1 cellular context compared by ENCODE assay signal in the genomic region with DNA sequence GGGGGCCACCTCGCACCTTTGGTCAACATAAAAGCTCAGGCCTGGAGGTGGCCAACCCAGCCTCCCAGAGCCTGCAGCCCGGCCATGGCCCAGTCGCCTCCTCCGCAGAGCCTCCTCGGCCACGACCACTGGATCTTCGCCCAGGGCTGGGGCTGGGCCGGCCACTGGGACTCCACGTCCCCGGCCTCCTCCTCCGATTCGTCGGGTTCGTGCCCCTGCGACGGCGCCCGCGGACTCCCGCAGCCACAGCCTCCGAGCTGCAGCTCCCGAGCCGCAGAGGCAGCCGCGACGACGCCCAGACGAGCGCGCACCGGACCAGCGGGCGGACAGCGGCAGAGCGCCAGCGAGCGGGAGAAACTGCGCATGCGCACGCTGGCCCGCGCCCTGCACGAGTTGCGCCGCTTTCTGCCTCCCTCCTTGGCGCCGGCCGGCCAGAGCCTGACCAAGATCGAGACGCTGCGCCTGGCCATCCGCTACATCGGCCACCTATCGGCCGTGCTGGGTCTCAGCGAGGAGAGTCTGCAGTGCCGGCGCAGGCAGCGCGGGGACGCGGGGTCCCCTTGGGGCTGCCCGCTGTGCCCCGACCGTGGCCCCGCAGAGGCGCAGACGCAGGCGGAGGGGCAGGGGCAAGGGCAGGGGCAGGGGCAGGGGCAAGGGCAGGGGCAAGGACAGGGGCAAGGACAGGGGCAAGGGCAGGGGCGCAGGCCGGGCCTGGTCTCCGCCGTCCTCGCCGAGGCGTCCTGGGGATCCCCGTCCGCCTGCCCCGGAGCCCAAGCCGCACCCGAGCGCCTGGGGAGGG.
TF ChIP-seq lines count a peak whose summit lies in the region.

A gene with protein sequence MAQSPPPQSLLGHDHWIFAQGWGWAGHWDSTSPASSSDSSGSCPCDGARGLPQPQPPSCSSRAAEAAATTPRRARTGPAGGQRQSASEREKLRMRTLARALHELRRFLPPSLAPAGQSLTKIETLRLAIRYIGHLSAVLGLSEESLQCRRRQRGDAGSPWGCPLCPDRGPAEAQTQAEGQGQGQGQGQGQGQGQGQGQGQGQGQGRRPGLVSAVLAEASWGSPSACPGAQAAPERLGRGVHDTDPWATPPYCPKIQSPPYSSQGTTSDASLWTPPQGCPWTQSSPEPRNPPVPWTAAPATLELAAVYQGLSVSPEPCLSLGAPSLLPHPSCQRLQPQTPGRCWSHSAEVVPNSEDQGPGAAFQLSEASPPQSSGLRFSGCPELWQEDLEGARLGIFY (plus strand): TSS at position 59 of the 799 bp plus-strand sequence. CDS start 26 bp downstream, at position 85.

TF ChIP-seq in K562, 482 proteins besides CTCF, POLR2A, EP300 and RAD21 (continued from another document and continues in another):
- TF ChIP-seq DEAF1 (CRISPR knock-in tag; IDR thresholded peaks at IDR 0.05) (no peak), ZBTB17 (CRISPR knock-in tag; IDR thresholded peaks at IDR 0.05) (0 out of 2 replicates have a peak, but pooled peaks have one; percentile 22), ZNF79 (CRISPR knock-in tag; IDR thresholded peaks at IDR 0.05; ENCODE audit: low read depth) (no peak), GATAD2A (IDR thresholded peaks at IDR 0.05) (no peak), E2F1 (CRISPR knock-in tag; IDR thresholded peaks at IDR 0.05) (peak; percentile 80; the same call in 1 of the 2 replicates), HDAC1 (IDR thresholded peaks at IDR 0.05) (no peak), POLR2H (tag; IDR thresholded peaks at IDR 0.05; ENCODE audit: low read depth) (no peak), LARP7 (IDR thresholded peaks at IDR 0.05) (no peak), CEBPG (CRISPR knock-in tag; IDR thresholded peaks at IDR 0.05) (peak; percentile 31; the same call in 1 of the 2 replicates), CEBPG (tag; conservative IDR thresholded peaks at IDR 0.05 in 1 of 2, IDR thresholded peaks at IDR 0.05 in 1 of 2) (no peak), ZNF717 (CRISPR knock-in tag; IDR thresholded peaks at IDR 0.05) (no peak), NFXL1 (CRISPR knock-in tag; IDR thresholded peaks at IDR 0.05) (no peak), ZNF239 (CRISPR knock-in tag; IDR thresholded peaks at IDR 0.05) (no peak), RBM14 (IDR thresholded peaks at IDR 0.05; ENCODE audit: borderline replicate concordance, insufficient read depth, low read depth, low read length) (no peak), MAZ (CRISPR knock-in tag; conservative IDR thresholded peaks at IDR 0.05 in 1 of 2, IDR thresholded peaks at IDR 0.05 in 1 of 2) (peak in 1 of 2 experiments; percentile 21; a peak in 1 of 4 replicates), SP1 (CRISPR knock-in tag; IDR thresholded peaks at IDR 0.05) (no peak), NCOA6 (IDR thresholded peaks at IDR 0.05) (peak; percentile 86), CBX8 (IDR thresholded peaks at IDR 0.05; ENCODE audit: borderline replicate concordance, extremely low read depth, low read depth, low read length, poor library complexity, severe bottlenecking) (no peak), ZNF445 (CRISPR knock-in tag; IDR thresholded peaks at IDR 0.05; ENCODE audit: low read depth) (no peak), ESRRB (CRISPR knock-in tag; IDR thresholded peaks at IDR 0.05; ENCODE audit: borderline replicate concordance) (no peak), ZKSCAN8 (CRISPR knock-in tag; IDR thresholded peaks at IDR 0.05) (no peak), NFIC (IDR thresholded peaks at IDR 0.05) (peak; percentile 78), ZBTB34 (CRISPR knock-in tag; IDR thresholded peaks at IDR 0.05) (no peak), GTF2F1 (IDR thresholded peaks at IDR 0.05; ENCODE audit: low read depth, low read length) (0 out of 2 replicates have a peak, but pooled peaks have one; percentile 41), CREB1 (IDR thresholded peaks at IDR 0.05) (0 out of 2 replicates have a peak, but pooled peaks have one; percentile 29), CREB1 (CRISPR knock-in tag; IDR thresholded peaks at IDR 0.05) (no peak), PCBP2 (IDR thresholded peaks at IDR 0.05; ENCODE audit: low read depth, low read length, poor library complexity, severe bottlenecking) (peak; percentile 15), USF1 (CRISPR knock-in tag; IDR thresholded peaks at IDR 0.05) (peak; percentile 52; the same call in 1 of the 2 replicates), CXXC5 (CRISPR knock-in tag; IDR thresholded peaks at IDR 0.05) (peak; percentile 87), TBP (optimal IDR thresholded peaks at IDR 0.05; ENCODE audit: low read depth, low read length) (peak; percentile 44), TEAD2 (tag; IDR thresholded peaks at IDR 0.05) (no peak), JUND (IDR thresholded peaks at IDR 0.05; ENCODE audit: borderline replicate concordance, low read depth, low read length) (peak; percentile 22; the same call in 1 of the 2 replicates), JUND (tag; IDR thresholded peaks at IDR 0.05; ENCODE audit: borderline replicate concordance, low read depth, low read length) (no peak; the same call in 2 of the 3 replicates), CCNT2 (IDR thresholded peaks at IDR 0.05; ENCODE audit: borderline replicate concordance, extremely low read depth, insufficient read length, low read depth, low read length) (peak; percentile 71), ZNF511 (CRISPR knock-in tag; IDR thresholded peaks at IDR 0.05) (peak; percentile 64; the same call in 1 of the 2 replicates), MEF2A (IDR thresholded peaks at IDR 0.05; ENCODE audit: control insufficient read depth, low read depth, low read length) (no peak), RBBP5 (IDR thresholded peaks at IDR 0.05; ENCODE audit: borderline replicate concordance, insufficient read depth, low read length, poor library complexity, severe bottlenecking) (no peak), DDX20 (tag; IDR thresholded peaks at IDR 0.05; ENCODE audit: low read depth) (no peak), FOXP1 (CRISPR knock-in tag; IDR thresholded peaks at IDR 0.05) (peak; percentile 97), SIRT6 (IDR thresholded peaks at IDR 0.05; ENCODE audit: low read depth, low read length) (no peak), POLR2AphosphoS2 (IDR thresholded peaks at IDR 0.05; ENCODE audit: low read length) (no peak), ATF7 (IDR thresholded peaks at IDR 0.05) (peak; percentile 52; the same call in 1 of the 2 replicates), TFAM (CRISPR knock-in tag; conservative IDR thresholded peaks at IDR 0.05) (no peak), ZZZ3 (IDR thresholded peaks at IDR 0.05) (no peak), ZNF174 (CRISPR knock-in tag; IDR thresholded peaks at IDR 0.05) (no peak), BRF1 (IDR thresholded peaks at IDR 0.05; ENCODE audit: borderline replicate concordance, extremely low read depth, insufficient read length) (no peak)
- TF ChIP-seq, protein P1, sequence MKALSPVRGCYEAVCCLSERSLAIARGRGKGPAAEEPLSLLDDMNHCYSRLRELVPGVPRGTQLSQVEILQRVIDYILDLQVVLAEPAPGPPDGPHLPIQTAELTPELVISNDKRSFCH (CRISPR knock-in tag; IDR thresholded peaks at IDR 0.05), result no peak
- TF ChIP-seq, protein P1 (tag; IDR thresholded peaks at IDR 0.05), result peak; percentile 48; the same call in 1 of the 2 replicates
- TF ChIP-seq, protein P2, sequence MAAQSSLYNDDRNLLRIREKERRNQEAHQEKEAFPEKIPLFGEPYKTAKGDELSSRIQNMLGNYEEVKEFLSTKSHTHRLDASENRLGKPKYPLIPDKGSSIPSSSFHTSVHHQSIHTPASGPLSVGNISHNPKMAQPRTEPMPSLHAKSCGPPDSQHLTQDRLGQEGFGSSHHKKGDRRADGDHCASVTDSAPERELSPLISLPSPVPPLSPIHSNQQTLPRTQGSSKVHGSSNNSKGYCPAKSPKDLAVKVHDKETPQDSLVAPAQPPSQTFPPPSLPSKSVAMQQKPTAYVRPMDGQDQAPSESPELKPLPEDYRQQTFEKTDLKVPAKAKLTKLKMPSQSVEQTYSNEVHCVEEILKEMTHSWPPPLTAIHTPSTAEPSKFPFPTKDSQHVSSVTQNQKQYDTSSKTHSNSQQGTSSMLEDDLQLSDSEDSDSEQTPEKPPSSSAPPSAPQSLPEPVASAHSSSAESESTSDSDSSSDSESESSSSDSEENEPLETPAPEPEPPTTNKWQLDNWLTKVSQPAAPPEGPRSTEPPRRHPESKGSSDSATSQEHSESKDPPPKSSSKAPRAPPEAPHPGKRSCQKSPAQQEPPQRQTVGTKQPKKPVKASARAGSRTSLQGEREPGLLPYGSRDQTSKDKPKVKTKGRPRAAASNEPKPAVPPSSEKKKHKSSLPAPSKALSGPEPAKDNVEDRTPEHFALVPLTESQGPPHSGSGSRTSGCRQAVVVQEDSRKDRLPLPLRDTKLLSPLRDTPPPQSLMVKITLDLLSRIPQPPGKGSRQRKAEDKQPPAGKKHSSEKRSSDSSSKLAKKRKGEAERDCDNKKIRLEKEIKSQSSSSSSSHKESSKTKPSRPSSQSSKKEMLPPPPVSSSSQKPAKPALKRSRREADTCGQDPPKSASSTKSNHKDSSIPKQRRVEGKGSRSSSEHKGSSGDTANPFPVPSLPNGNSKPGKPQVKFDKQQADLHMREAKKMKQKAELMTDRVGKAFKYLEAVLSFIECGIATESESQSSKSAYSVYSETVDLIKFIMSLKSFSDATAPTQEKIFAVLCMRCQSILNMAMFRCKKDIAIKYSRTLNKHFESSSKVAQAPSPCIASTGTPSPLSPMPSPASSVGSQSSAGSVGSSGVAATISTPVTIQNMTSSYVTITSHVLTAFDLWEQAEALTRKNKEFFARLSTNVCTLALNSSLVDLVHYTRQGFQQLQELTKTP (IDR thresholded peaks at IDR 0.05; ENCODE audit: low read depth in 1 of 2, partially characterized antibody in 2 of 2), result no peak
- TF ChIP-seq, protein P3, sequence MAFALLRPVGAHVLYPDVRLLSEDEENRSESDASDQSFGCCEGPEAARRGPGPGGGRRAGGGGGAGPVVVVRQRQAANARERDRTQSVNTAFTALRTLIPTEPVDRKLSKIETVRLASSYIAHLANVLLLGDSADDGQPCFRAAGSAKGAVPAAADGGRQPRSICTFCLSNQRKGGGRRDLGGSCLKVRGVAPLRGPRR (CRISPR knock-in tag; IDR thresholded peaks at IDR 0.05), result no peak
